Comparison of ENCODE assay signal across 9 cellular contexts in genomic region chr5:72611111-72611724, GRCh38.
DNase-seq lines count a peak whose midpoint lies in the region; ATAC-seq, FAIRE-seq and TF ChIP-seq lines count a peak whose summit lies in the region.
"Had no signal": no experiment of that assay in that cellular context is flagged by ENCODE, and none has a peak within 500 bp of the region (broad histone marks: within the 10 kb centered on the region; RNA-seq: fewer than 3 reads in every experiment).

No MANE protein-coding gene starts in this region.

- H3K4me2 ChIP-seq in endothelial cell of umbilical vein (ENCODE audit: insufficient read depth, low read length) = peak overlapping the region; percentile 31

- FAIRE-seq in endothelial cell of umbilical vein (lab: Jason Lieb, UNC) = peak; percentile 93

- POLR2A ChIA-PET in activated CD4-positive, alpha-beta memory T cell treated with anti-CD3 and anti-CD28 coated beads for 36 hours (lab: Charles Lee) = interaction anchor here (0.5 kb wide), 1 partner anchor 322 kb away, joined by 3 read pairs; no protein-coding TSS in a partner anchor
- POLR2A ChIA-PET in endothelial cell of umbilical vein (lab: Charles Lee) = interaction anchor here (0.6 to 1.5 kb wide), 2 partner anchors 66 to 206 kb away, joined by 6 to 7 read pairs; no protein-coding TSS in a partner anchor

- H3K4me3 Mint-ChIP-seq in activated CD4-positive, alpha-beta memory T cell treated with anti-CD3 and anti-CD28 coated beads for 36 hours = no peak overlapping the region
- no peak overlapping the region for H3K4me3 Mint-ChIP-seq in mesothelial cell of epicardium
- no peak overlapping the region for H3K4me3 Mint-ChIP-seq in stimulated activated naive B cell treated with anti-CD40 and anti-IgM and Interleukin-4, amounts not matched to agents 10 μg/mL and 1 μg/mL and 100 μg/mL, for 72 hours

- no peak for TF ChIP-seq POLR2A in endothelial cell of umbilical vein (IDR thresholded peaks at IDR 0.05; ENCODE audit: low read depth, low read length)

- no peaks in the 10 kb centered on the region for H3K36me3 ChIP-seq in endothelial cell of umbilical vein (ENCODE audit: control insufficient read depth in 2 of 2, extremely low read depth in 1 of 2, insufficient read depth in 2 of 2, low read length in 2 of 2)

- H3K27me3 Mint-ChIP-seq in activated CD4-positive, alpha-beta memory T cell treated with anti-CD3 and anti-CD28 coated beads for 36 hours = peaks cover 7% of the 10 kb centered on the region
- H3K27me3 Mint-ChIP-seq in mesothelial cell of epicardium (ENCODE audit: low read depth) = no peaks in the 10 kb centered on the region
- H3K27me3 Mint-ChIP-seq in stimulated activated naive B cell treated with anti-CD40 and anti-IgM and Interleukin-4, amounts not matched to agents 10 μg/mL and 1 μg/mL and 100 μg/mL, for 72 hours = peaks cover 15 to 23% of the 10 kb centered on the region in 2 donors

- intact Hi-C loops in activated CD4-positive, alpha-beta memory T cell treated with anti-CD3 and anti-CD28 coated beads for 36 hours (cut with micrococcal nuclease) = loop anchor here (1.0 to 10.0 kb wide), 3 partner anchors 124 to 232 kb away; no protein-coding TSS in a partner anchor
- intact Hi-C loops in endothelial cell of umbilical vein (cut with micrococcal nuclease) = loop anchor here (1.0 kb wide), 1 partner anchor 205 kb away; the partner anchor contains the start of gene TNPO1

- H3K79me2 ChIP-seq in endothelial cell of umbilical vein (ENCODE audit: control insufficient read depth, insufficient read depth, low read length) = no peaks in the 10 kb centered on the region

- no TSS peak for BruUV-seq in endothelial cell of umbilical vein (replicated peaks; lab: Mats Ljungman, UMichigan)

- H4K20me1 ChIP-seq in endothelial cell of umbilical vein (replicated peaks; ENCODE audit: control insufficient read depth, extremely low read depth, insufficient read depth, low read length) = no peaks in the 10 kb centered on the region

- ATAC-seq in HG03439 (IDR thresholded peaks at IDR 0.05; ENCODE audit: unreplicated experiment) (peak; percentile 63), GM21515 (IDR thresholded peaks at IDR 0.05; ENCODE audit: unreplicated experiment) (no peak)
- peak; percentile 89 to 91 for ATAC-seq in stimulated activated naive B cell treated with anti-CD40 and anti-IgM and Interleukin-4, amounts not matched to agents 10 μg/mL and 1 μg/mL and 100 μg/mL, for 72 hours (replicated peaks)

- no peaks in the 10 kb centered on the region for H3K9me3 Mint-ChIP-seq in activated CD4-positive, alpha-beta memory T cell treated with anti-CD3 and anti-CD28 coated beads for 36 hours
- H3K9me3 Mint-ChIP-seq in mesothelial cell of epicardium = peaks cover 2% of the 10 kb centered on the region
- H3K9me3 Mint-ChIP-seq in stimulated activated naive B cell treated with anti-CD40 and anti-IgM and Interleukin-4, amounts not matched to agents 10 μg/mL and 1 μg/mL and 100 μg/mL, for 72 hours = no peaks in the 10 kb centered on the region

- no peaks in the 10 kb centered on the region for H3K27me3 ChIP-seq in endothelial cell of umbilical vein (ENCODE audit: control insufficient read depth in 2 of 2, insufficient read depth in 2 of 2, low read length in 2 of 2)

- H3K9me3 ChIP-seq in endothelial cell of umbilical vein (replicated peaks; ENCODE audit: control insufficient read depth, insufficient read depth, low read length) = no peaks in the 10 kb centered on the region

- H3K4me1 ChIP-seq in endothelial cell of umbilical vein (ENCODE audit: control insufficient read depth, extremely low read depth, insufficient read depth, low read length) = peaks cover 5% of the 10 kb centered on the region

- CTCF ChIA-PET in activated CD4-positive, alpha-beta memory T cell treated with anti-CD3 and anti-CD28 coated beads for 36 hours (lab: Charles Lee) = interaction anchor here (0.6 to 3.9 kb wide), 22 partner anchors 9 to 840 kb away, joined by 3 to 57 read pairs (median 4); no protein-coding TSS in a partner anchor
- CTCF ChIA-PET in endothelial cell of umbilical vein (lab: Charles Lee) = interaction anchor here (0.6 to 4.7 kb wide), 56 partner anchors 8 to 296 kb away, joined by 3 to 134 read pairs (median 4); partner anchors contain the start of genes MRPS27, PTCD2 and TNPO1

- peak overlapping the region; percentile 48 for H3K9ac ChIP-seq in endothelial cell of umbilical vein (replicated peaks; ENCODE audit: extremely low read depth, insufficient read depth, low read length)

- no peak overlapping the region for H3K4me3 ChIP-seq in endothelial cell of umbilical vein (replicated peaks in 1 of 3; ENCODE audit: insufficient read depth in 1 of 3, low read depth in 1 of 3, low read length in 3 of 3)

- no peaks in the 10 kb centered on the region for H3K4me1 Mint-ChIP-seq in activated CD4-positive, alpha-beta memory T cell treated with anti-CD3 and anti-CD28 coated beads for 36 hours (ENCODE audit: low read depth)
- peaks cover 8% of the 10 kb centered on the region for H3K4me1 Mint-ChIP-seq in mesothelial cell of epicardium
- H3K4me1 Mint-ChIP-seq in stimulated activated naive B cell treated with anti-CD40 and anti-IgM and Interleukin-4, amounts not matched to agents 10 μg/mL and 1 μg/mL and 100 μg/mL, for 72 hours = peaks cover 0 to 8% of the 10 kb centered on the region in 2 donors

- DNase-seq in NCI-H526 treated with DMSO at 0.1 percent for 48 hours (lab: John Stamatoyannopoulos, UW) (peak; percentile 61), endothelial cell of umbilical vein (ENCODE audit: low read depth, low spot score) (peak; percentile 85), mesothelial cell of epicardium (ENCODE audit: low spot score in 2 of 2, unreplicated experiment in 2 of 2) (peak; percentile 50 to 74)
- peak; percentile 54 for DNase-seq in activated CD4-positive, alpha-beta memory T cell treated with anti-CD3 and anti-CD28 coated beads for 36 hours
- DNase-seq in stimulated activated naive B cell treated with anti-CD40 and anti-IgM and Interleukin-4, amounts not matched to agents 10 μg/mL and 1 μg/mL and 100 μg/mL, for 72 hours = peak; percentile 23

- peak; percentile 95 for TF ChIP-seq CTCF in GM12872 (IDR thresholded peaks at IDR 0.05; ENCODE audit: insufficient read depth, low read depth, low read length)
- TF ChIP-seq CTCF in endothelial cell of umbilical vein (IDR thresholded peaks at IDR 0.05; ENCODE audit: extremely low read depth in 1 of 2, insufficient read depth in 1 of 2, low read depth in 1 of 2, low read length in 2 of 2) = peak; percentile 98
- peak; percentile 71 for TF ChIP-seq CTCF in mesothelial cell of epicardium (IDR thresholded peaks at IDR 0.05; ENCODE audit: unreplicated experiment)

- dilution Hi-C loops in endothelial cell of umbilical vein (cut with MboI; ENCODE audit: extremely low pct_ligation_motif_present, low sequenced_read_pairs) = no loop called here

- no peaks in the 10 kb centered on the region for H3K9me1 ChIP-seq in endothelial cell of umbilical vein (replicated peaks; ENCODE audit: control insufficient read depth, extremely low read depth, insufficient read depth, low read length)

- H2AFZ ChIP-seq in endothelial cell of umbilical vein (ENCODE audit: low read depth, low read length) = peak overlapping the region; percentile 76

- no peaks in the 10 kb centered on the region for H3K36me3 Mint-ChIP-seq in activated CD4-positive, alpha-beta memory T cell treated with anti-CD3 and anti-CD28 coated beads for 36 hours
- H3K36me3 Mint-ChIP-seq in mesothelial cell of epicardium = no peaks in the 10 kb centered on the region
- no peaks in the 10 kb centered on the region for H3K36me3 Mint-ChIP-seq in stimulated activated naive B cell treated with anti-CD40 and anti-IgM and Interleukin-4, amounts not matched to agents 10 μg/mL and 1 μg/mL and 100 μg/mL, for 72 hours

- H3K27ac Mint-ChIP-seq in activated CD4-positive, alpha-beta memory T cell treated with anti-CD3 and anti-CD28 coated beads for 36 hours = no peak overlapping the region
- no peak overlapping the region for H3K27ac Mint-ChIP-seq in mesothelial cell of epicardium
- peak overlapping the region; percentile 38 for H3K27ac Mint-ChIP-seq in stimulated activated naive B cell treated with anti-CD40 and anti-IgM and Interleukin-4, amounts not matched to agents 10 μg/mL and 1 μg/mL and 100 μg/mL, for 72 hours

- H3K27ac ChIP-seq in endothelial cell of umbilical vein (ENCODE audit: insufficient read depth, low read depth, low read length) = peak overlapping the region; percentile 23
- H3K27ac ChIP-seq: epithelial cell of prostate had no signal

TF ChIP-seq in endothelial cell of umbilical vein, 7 proteins besides CTCF, POLR2A, EP300 and RAD21:
- no peak for TF ChIP-seq POLR2AphosphoS5 (IDR thresholded peaks at IDR 0.05; ENCODE audit: insufficient read depth, low read depth, low read length)
- no peak for TF ChIP-seq EZH2 (IDR thresholded peaks at IDR 0.05; ENCODE audit: borderline replicate concordance, low read depth, low read length, severe bottlenecking)
- TF ChIP-seq, protein P1, sequence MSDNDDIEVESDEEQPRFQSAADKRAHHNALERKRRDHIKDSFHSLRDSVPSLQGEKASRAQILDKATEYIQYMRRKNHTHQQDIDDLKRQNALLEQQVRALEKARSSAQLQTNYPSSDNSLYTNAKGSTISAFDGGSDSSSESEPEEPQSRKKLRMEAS (IDR thresholded peaks at IDR 0.05; ENCODE audit: insufficient read depth, insufficient read length) = no peak
- no peak for TF ChIP-seq GATA2 (IDR thresholded peaks at IDR 0.05; ENCODE audit: insufficient read depth, insufficient read length, low read depth, low read length)
- no peak for TF ChIP-seq JUN (IDR thresholded peaks at IDR 0.05; ENCODE audit: borderline replicate concordance, insufficient read depth, insufficient read length, low read depth)
- TF ChIP-seq MYC (IDR thresholded peaks at IDR 0.05; ENCODE audit: low read depth, low read length) = no peak
- no peak for TF ChIP-seq FOS (IDR thresholded peaks at IDR 0.05; ENCODE audit: borderline replicate concordance, insufficient read depth, low read length)
TF ChIP-seq in endothelial cell of umbilical vein: peak in this region for 0.

Comparison
In these comparisons a context has a peak if more than half of its experiments do, and no peak if none do; other contexts are left out.
1. DNase-seq: peak in every context shown above with its lines; median percentile 85 in endothelial cell of umbilical vein; 62 in mesothelial cell of epicardium; 61 in NCI-H526 treated with DMSO at 0.1 percent for 48 hours; 54 in activated CD4-positive, alpha-beta memory T cell treated with anti-CD3 and anti-CD28 coated beads for 36 hours; 23 in stimulated activated naive B cell treated with anti-CD40 and anti-IgM and Interleukin-4, amounts not matched to agents 10 μg/mL and 1 μg/mL and 100 μg/mL, for 72 hours.